20 cellular contexts compared by ENCODE assay signal in the genomic region with DNA sequence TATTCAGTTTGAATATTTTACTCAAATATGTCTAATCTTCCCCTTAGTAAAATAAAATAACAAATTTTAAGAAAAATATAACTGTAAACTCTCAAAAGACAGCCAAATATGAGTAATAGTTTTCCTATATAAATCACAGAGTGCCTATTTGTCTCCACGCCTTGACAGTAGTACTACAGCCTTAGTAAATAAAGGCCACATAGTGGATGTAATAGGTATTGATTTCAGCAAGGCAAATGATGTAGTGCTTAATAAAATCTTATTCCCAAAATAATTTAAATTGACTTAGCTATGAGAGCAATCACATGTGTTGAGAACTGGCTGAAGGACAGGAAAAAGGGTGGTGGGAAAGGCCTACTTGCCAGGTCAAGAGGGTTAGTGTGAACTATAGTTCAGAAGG.
DNase-seq lines count a peak whose midpoint lies in the region; ATAC-seq and TF ChIP-seq lines count a peak whose summit lies in the region.
"Had no signal": no experiment of that assay in that cellular context is flagged by ENCODE, and none has a peak within 500 bp of the region (broad histone marks: within the 10 kb centered on the region; RNA-seq: fewer than 3 reads in every experiment).

No MANE protein-coding gene starts in this region.

- no peak overlapping the region for H3K9ac ChIP-seq in PC-3 (ENCODE audit: low read length)

- no peak overlapping the region for H3K27ac Mint-ChIP-seq in GM23338
- no peak overlapping the region for H3K27ac Mint-ChIP-seq in glutamatergic neuron (ENCODE audit: unreplicated experiment)
- H3K27ac Mint-ChIP-seq: CD4-positive, CD25-positive, alpha-beta regulatory T cell; HFFc6 had no signal

- H3K9me2 ChIP-seq in GM23338 (ENCODE audit: insufficient read depth): 0 out of 2 replicates have a peak, but pooled peaks cover 5% of the 10 kb centered on the region
- H3K9me2 ChIP-seq in PC-3 (replicated peaks; ENCODE audit: low read length): no peaks in the 10 kb centered on the region

- H3K4me2 ChIP-seq in GM23338: no peak overlapping the region
- no peak overlapping the region for H3K4me2 ChIP-seq in PC-3 (ENCODE audit: low read length)

- peak; percentile 15; the same call in 1 of the 2 replicates for TF ChIP-seq CTCF in 22Rv1 (IDR thresholded peaks at IDR 0.05)
- TF ChIP-seq CTCF in GM23338 (conservative IDR thresholded peaks at IDR 0.05; ENCODE audit: low read depth in 2 of 2): peak in 1 of 2 experiments; percentile 43; a peak in 2 of 4 replicates
- TF ChIP-seq CTCF in PC-3 (conservative IDR thresholded peaks at IDR 0.05; ENCODE audit: low read depth, low read length): no peak
- peak; percentile 9 for TF ChIP-seq CTCF in glutamatergic neuron (IDR thresholded peaks at IDR 0.05; ENCODE audit: partially characterized antibody, unreplicated experiment)
- no peak for TF ChIP-seq CTCF in left lung (IDR thresholded peaks at IDR 0.05)

- H3K4me1 ChIP-seq in GM23338 (ENCODE audit: insufficient read depth) (no peaks in the 10 kb centered on the region), PC-3 (ENCODE audit: insufficient read depth, low read length) (no peaks in the 10 kb centered on the region), left lung (no peaks in the 10 kb centered on the region)
- H3K4me1 ChIP-seq: SJCRH30 had no signal

- H3K36me3 ChIP-seq in GM23338 (ENCODE audit: insufficient read depth): no peaks in the 10 kb centered on the region
- H3K36me3 ChIP-seq in PC-3 (ENCODE audit: low read depth, low read length): no peaks in the 10 kb centered on the region
- no peaks in the 10 kb centered on the region for H3K36me3 ChIP-seq in left lung
- H3K36me3 ChIP-seq: SJCRH30 had no signal

- H3K4me3 ChIP-seq in GM23338 (no peak overlapping the region), PC-3 (ENCODE audit: low read length) (no peak overlapping the region), left lung (no peak overlapping the region)
- H3K4me3 ChIP-seq: SJCRH30 had no signal

- H3K27ac ChIP-seq in 22Rv1 (no peak overlapping the region), GM23338 (ENCODE audit: low read depth) (no peak overlapping the region), PC-3 (ENCODE audit: low read length) (no peak overlapping the region), left lung (no peak overlapping the region)
- H3K27ac ChIP-seq: SJCRH30 had no signal

- H3K9me3 ChIP-seq in PC-3 (ENCODE audit: low read length) (no peaks in the 10 kb centered on the region), left lung (no peaks in the 10 kb centered on the region)
- H3K9me3 ChIP-seq: SJCRH30 had no signal

- no TSS peak for BruUV-seq in PC-3 (replicated peaks; lab: Mats Ljungman, UMichigan)

- POLR2A ChIA-PET in PC-3 (lab: Charles Lee; ENCODE audit: unreplicated experiment): interaction anchor here (0.5 kb wide), 1 partner anchor 1316 kb away, joined by 3 read pairs; no protein-coding TSS in a partner anchor

- H3K27me3 Mint-ChIP-seq in GM23338 (ENCODE audit: insufficient read depth, low read depth, poor library complexity): no peaks in the 10 kb centered on the region
- no peaks in the 10 kb centered on the region for H3K27me3 Mint-ChIP-seq in glutamatergic neuron (ENCODE audit: unreplicated experiment)
- H3K27me3 Mint-ChIP-seq: CD4-positive, CD25-positive, alpha-beta regulatory T cell had no signal

- H2AFZ ChIP-seq in GM23338 (no peak overlapping the region), PC-3 (ENCODE audit: low read length) (no peak overlapping the region)

- H3K4me1 Mint-ChIP-seq in GM23338: no peaks in the 10 kb centered on the region
- no peaks in the 10 kb centered on the region for H3K4me1 Mint-ChIP-seq in glutamatergic neuron (ENCODE audit: low read depth, unreplicated experiment)
- H3K4me1 Mint-ChIP-seq: CD4-positive, CD25-positive, alpha-beta regulatory T cell had no signal

- H3K36me3 Mint-ChIP-seq in GM23338 (ENCODE audit: low read depth): no peaks in the 10 kb centered on the region
- H3K36me3 Mint-ChIP-seq in glutamatergic neuron (ENCODE audit: unreplicated experiment): no peaks in the 10 kb centered on the region
- H3K36me3 Mint-ChIP-seq: CD4-positive, CD25-positive, alpha-beta regulatory T cell had no signal

- H3F3A ChIP-seq in GM23338 (replicated peaks; ENCODE audit: low read depth) (no peaks in the 10 kb centered on the region), PC-3 (ENCODE audit: low read length, unreplicated experiment) (no peaks in the 10 kb centered on the region)

- H3K79me2 ChIP-seq in GM23338 (replicated peaks; ENCODE audit: insufficient read depth): no peaks in the 10 kb centered on the region
- no peaks in the 10 kb centered on the region for H3K79me2 ChIP-seq in PC-3 (ENCODE audit: low read length)

- ATAC-seq in GM23338 (peak; percentile 54), PC-3 (peak; percentile 50; the same call in 1 of the 2 replicates), HG03139 (IDR thresholded peaks at IDR 0.05; ENCODE audit: unreplicated experiment) (no peak), left lung (no peak)

- no peaks in the 10 kb centered on the region; the same call in 2 of the 3 replicates for H3K9me3 Mint-ChIP-seq in GM23338
- H3K9me3 Mint-ChIP-seq in glutamatergic neuron (ENCODE audit: unreplicated experiment): no peaks in the 10 kb centered on the region

- intact Hi-C loops in PC-3 (cut with micrococcal nuclease): no loop called here
- intact Hi-C loops in left lung (cut with DNase I): no loop called here

- H3K4me3 Mint-ChIP-seq in GM23338: no peak overlapping the region
- H3K4me3 Mint-ChIP-seq in glutamatergic neuron (ENCODE audit: unreplicated experiment): no peak overlapping the region
- H3K4me3 Mint-ChIP-seq: CD4-positive, CD25-positive, alpha-beta regulatory T cell; HFFc6 had no signal

- CTCF ChIA-PET in PC-3 (lab: Charles Lee): no interaction called here

- H3K27me3 ChIP-seq in GM23338 (ENCODE audit: insufficient read depth) (no peaks in the 10 kb centered on the region), PC-3 (ENCODE audit: low read length) (no peaks in the 10 kb centered on the region), left lung (no peaks in the 10 kb centered on the region)
- H3K27me3 ChIP-seq: SJCRH30 had no signal

- peak; percentile 23 for DNase-seq in GM23338 (ENCODE audit: low spot score)
- peak; percentile 6 for DNase-seq in PC-3
- DNase-seq in glutamatergic neuron: no peak
- no peak for DNase-seq in T-helper 9 cell
- no peak for DNase-seq in left lung
- DNase-seq: ACHN; AML-193; CD4-positive, CD25-positive, alpha-beta regulatory T cell; GOT3; HFFc6; MM.1S; NCI-H1105; NCI-H187; NCI-H2171 treated with DMSO at 0.1 percent for 48 hours; NCI-H510A; NK-92 treated with Interleukin-12 subunit alpha and Interleukin-12 subunit beta, amount 100 ng/mL, for 24 hours; OCI-M1; SJCRH30 had no signal

- H4K20me1 ChIP-seq in GM23338 (replicated peaks; ENCODE audit: insufficient read depth): no peaks in the 10 kb centered on the region
- no peaks in the 10 kb centered on the region for H4K20me1 ChIP-seq in PC-3 (ENCODE audit: low read length)

TF ChIP-seq in GM23338, 12 proteins besides CTCF, POLR2A, EP300 and RAD21 (continues in another document):
- TF ChIP-seq POLR2AphosphoS5 (IDR thresholded peaks at IDR 0.05; ENCODE audit: low read depth): no peak
- no peak for TF ChIP-seq EZH2phosphoT487 (IDR thresholded peaks at IDR 0.05; ENCODE audit: unreplicated experiment)
- no peak for TF ChIP-seq EZH2 (IDR thresholded peaks at IDR 0.05; ENCODE audit: low read depth, unreplicated experiment)
- no peak for TF ChIP-seq JUNB (IDR thresholded peaks at IDR 0.05; ENCODE audit: unreplicated experiment)
- no peak for TF ChIP-seq ZNF331 (CRISPR knock-in tag; IDR thresholded peaks at IDR 0.05; ENCODE audit: low read depth)
- no peak for TF ChIP-seq NANOG (IDR thresholded peaks at IDR 0.05; ENCODE audit: borderline replicate concordance)

Comparison
In these comparisons a context has a peak if more than half of its experiments do, and no peak if none do; other contexts are left out.
1. CTCF ChIP-seq: peak in 22Rv1 (single experiment) and glutamatergic neuron (single experiment); none in PC-3 (single experiment) and left lung (0 of 2).
2. ATAC-seq: peak in GM23338 (single experiment) and PC-3 (single experiment); none in HG03139 (single experiment) and left lung (single experiment).
3. DNase-seq: peak in GM23338 (single experiment) and PC-3 (single experiment); none in glutamatergic neuron (single experiment), T-helper 9 cell (single experiment) and left lung (0 of 2).